18 cellular contexts compared by ENCODE assay signal in the genomic region with DNA sequence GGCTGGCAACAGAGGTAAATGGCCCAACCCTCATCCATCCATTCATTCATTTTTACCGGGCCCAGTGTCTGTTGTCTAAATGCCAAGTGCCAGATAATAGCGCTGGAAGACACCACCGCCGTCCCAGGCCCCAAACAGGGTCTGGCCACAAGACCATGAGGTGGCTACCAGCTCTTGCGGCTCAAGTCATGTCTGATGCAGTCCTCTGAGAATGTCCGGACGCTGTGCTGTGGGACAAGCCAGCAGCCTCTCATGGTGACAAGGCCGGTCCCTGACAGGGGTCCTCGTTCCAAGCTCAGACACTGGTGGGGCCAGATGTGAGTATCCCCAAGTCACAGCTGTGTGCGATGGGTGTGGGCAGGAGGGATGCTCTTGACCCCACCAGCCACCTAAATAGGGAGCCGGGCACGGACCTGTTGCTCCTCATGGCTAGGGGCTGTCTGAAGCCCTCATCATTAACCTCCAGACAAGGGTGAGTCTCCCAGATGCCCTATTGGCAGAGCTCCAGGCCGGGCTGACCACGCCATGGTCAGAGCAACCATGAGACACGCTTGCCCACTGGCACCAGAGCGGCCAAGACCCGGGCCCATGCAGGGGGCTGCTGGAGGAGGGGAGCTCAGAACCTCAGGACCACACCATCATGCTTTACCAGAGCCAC.
"Had no signal": no experiment of that assay in that cellular context is flagged by ENCODE, and none has a peak within 500 bp of the region (broad histone marks: within the 10 kb centered on the region; RNA-seq: fewer than 3 reads in every experiment).

No MANE protein-coding gene starts in this region.

- FAIRE-seq: bronchial epithelial cell, islet of Langerhans, pancreas had no signal

- ATAC-seq: activated CD4-positive, alpha-beta T cell treated with anti-CD3 and anti-CD28 coated beads for 36 hours; activated naive CD4-positive, alpha-beta T cell treated with anti-CD3 and anti-CD28 coated beads, Interleukin-2, amount 50 U/mL, for 72 hours; activated T-cell treated with anti-CD3 and anti-CD28 coated beads, Interleukin-2, amount 50 U/mL, for 72 hours; foreskin keratinocyte; pancreas had no signal

- H3K9me3 ChIP-seq: esophagus muscularis mucosa, pancreas, right atrium auricular region, thyroid gland had no signal

- DNase-seq: activated CD4-positive, alpha-beta T cell treated with anti-CD3 and anti-CD28 coated beads for 36 hours; activated CD4-positive, alpha-beta T cell treated with anti-CD3 and anti-CD28 coated beads, Interleukin-2, amount 50 U/mL, for 4 hours; activated CD4-positive, CD25-positive, alpha-beta regulatory T cell; activated naive CD4-positive, alpha-beta T cell; activated T-cell treated with anti-CD3 and anti-CD28 coated beads for 4 hours; activated T-cell treated with anti-CD3 and anti-CD28 coated beads, Interleukin-2, amount 50 U/mL, for 72 hours; anterior cingulate cortex; endodermal cell; mammary epithelial cell; T-helper 1 cell had no signal

- H3K27ac ChIP-seq: foreskin keratinocyte, pancreas, thyroid gland had no signal

- H3K4me3 ChIP-seq: esophagus muscularis mucosa, pancreas, right atrium auricular region, thyroid gland had no signal

- H3K4me1 ChIP-seq: foreskin keratinocyte had no signal

- H3K27me3 ChIP-seq: esophagus muscularis mucosa, foreskin keratinocyte, pancreas, right atrium auricular region, thyroid gland had no signal
